In the genomic region with DNA sequence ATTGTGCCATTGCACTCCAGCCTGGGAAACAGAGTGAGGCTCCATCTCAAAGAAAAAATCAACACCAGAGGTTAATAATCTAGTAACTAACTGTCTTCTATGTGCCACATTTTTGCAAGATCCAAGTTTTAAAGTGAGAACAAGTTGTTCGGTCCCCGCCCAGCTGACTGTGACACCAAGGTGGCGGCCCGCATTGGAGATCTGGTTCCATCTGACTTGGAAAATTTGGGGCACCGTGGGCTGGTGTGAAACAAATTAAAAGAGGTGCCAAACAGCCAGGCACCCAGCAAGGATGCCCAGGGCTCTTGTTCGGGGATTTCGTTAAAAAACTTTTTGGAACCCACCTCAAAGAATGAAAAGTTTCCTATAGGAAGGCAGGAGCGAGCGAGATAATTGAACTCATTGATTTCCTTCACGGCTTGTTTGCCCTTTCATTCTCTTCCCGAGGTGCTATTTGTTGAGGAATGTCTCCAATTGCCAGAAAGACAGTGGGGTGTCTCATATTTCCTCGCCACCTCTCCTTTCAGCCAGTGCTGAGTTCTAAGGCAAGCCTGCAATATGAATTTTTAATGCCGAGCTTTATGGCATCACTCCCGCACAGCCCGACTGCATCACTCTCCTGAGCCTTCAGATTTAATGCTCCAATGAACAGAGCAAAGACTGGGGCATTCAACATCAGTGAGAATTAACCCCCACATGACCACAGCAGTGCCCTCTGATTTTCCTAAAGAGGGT, we compare ENCODE assay signal across 16 cellular contexts.
DNase-seq lines count a peak whose midpoint lies in the region; ATAC-seq and TF ChIP-seq lines count a peak whose summit lies in the region.
"Had no signal": no experiment of that assay in that cellular context is flagged by ENCODE, and none has a peak within 500 bp of the region (broad histone marks: within the 10 kb centered on the region; RNA-seq: fewer than 3 reads in every experiment).

No MANE protein-coding gene starts in this region.

- H2BK20ac ChIP-seq in H9 (ENCODE audit: low read depth, low read length, poor library complexity, severe bottlenecking), result no peak overlapping the region

- H3K9me3 ChIP-seq in H9 (ENCODE audit: control insufficient read depth, low read depth, low read length) (no peaks in the 10 kb centered on the region), spleen (no peaks in the 10 kb centered on the region)
- H3K9me3 ChIP-seq: left ventricle myocardium inferior, thyroid gland had no signal

- POLR2A ChIA-PET in RWPE1 (lab: Yijun Ruan, JAX; ENCODE audit: low non-redundant PET), result no interaction called here

- no peak overlapping the region for H3K23ac ChIP-seq in H9 (ENCODE audit: insufficient read length, low read depth, low read length)

- no peak overlapping the region for H3K14ac ChIP-seq in H9 (ENCODE audit: insufficient read depth, low read length)

- H3K56ac ChIP-seq in H9 (ENCODE audit: insufficient read length, low read depth, low read length), result no peak overlapping the region

- ATAC-seq in GM19035 (IDR thresholded peaks at IDR 0.05; ENCODE audit: unreplicated experiment) (no peak), HG03196 (IDR thresholded peaks at IDR 0.05; ENCODE audit: unreplicated experiment) (no peak)
- ATAC-seq: sciatic nerve had no signal

- no peak overlapping the region for H2AK5ac ChIP-seq in H9 (ENCODE audit: insufficient read length, low read length)

- no peak overlapping the region for H3K4me2 ChIP-seq in H9 (ENCODE audit: insufficient read depth, insufficient read length, low read length)

- no peak overlapping the region for H2BK15ac ChIP-seq in H9 (ENCODE audit: low read depth, low read length)

- no peaks in the 10 kb centered on the region for H3K27me3 ChIP-seq in H9 (ENCODE audit: insufficient read depth, low read length)
- no peaks in the 10 kb centered on the region for H3K27me3 ChIP-seq in spleen (replicated peaks in 1 of 7)
- H3K27me3 ChIP-seq: thyroid gland had no signal

- H4K5ac ChIP-seq in H9 (ENCODE audit: insufficient read length, low read depth, low read length), result no peak overlapping the region

- H3K9ac ChIP-seq in H9 (ENCODE audit: extremely low read depth, insufficient read length, low read length), result no peak overlapping the region

- CTCF ChIA-PET in RWPE1 (lab: Yijun Ruan, JAX), result interaction anchor here (0.6 kb wide), 1 partner anchor 33 kb away, joined by 3 read pairs; no protein-coding TSS in a partner anchor

- TF ChIP-seq POLR2A in spleen (IDR thresholded peaks at IDR 0.05), result no peak

- H2BK12ac ChIP-seq in H9 (ENCODE audit: insufficient read length, low read depth, low read length), result no peak overlapping the region

- H3K27me3 Mint-ChIP-seq in H9 (ENCODE audit: low read depth) (peaks cover 2% of the 10 kb centered on the region; the same call in 1 of the 2 replicates), glutamatergic neuron (ENCODE audit: unreplicated experiment) (peaks cover 2% of the 10 kb centered on the region), progenitor cell of endocrine pancreas (no peaks in the 10 kb centered on the region)
- H3K27me3 Mint-ChIP-seq: activated naive CD8-positive, alpha-beta T cell treated with anti-CD3 and anti-CD28 coated beads for 36 hours; B cell had no signal

- H3K4me3 ChIP-seq in spleen, result no peak overlapping the region
- H3K4me3 ChIP-seq: left ventricle myocardium inferior, thyroid gland had no signal

- peak overlapping the region in 2 of 3 experiments; percentile 77 to 89; a peak in 3 of 7 replicates for H3K27ac Mint-ChIP-seq in H9
- H3K27ac Mint-ChIP-seq in glutamatergic neuron (ENCODE audit: unreplicated experiment), result peak overlapping the region; percentile 72
- no peak overlapping the region for H3K27ac Mint-ChIP-seq in progenitor cell of endocrine pancreas
- H3K27ac Mint-ChIP-seq: activated naive CD8-positive, alpha-beta T cell treated with anti-CD3 and anti-CD28 coated beads for 36 hours; B cell had no signal

- H3K27ac ChIP-seq in H9 (ENCODE audit: insufficient read length, low read depth, low read length), result no peak overlapping the region
- H3K27ac ChIP-seq in RWPE1, result peak overlapping the region; percentile 6; the same call in 1 of the 2 replicates
- no peak overlapping the region for H3K27ac ChIP-seq in spleen
- H3K27ac ChIP-seq: left ventricle myocardium inferior, thyroid gland had no signal

- H3K79me1 ChIP-seq in H9 (ENCODE audit: insufficient read depth, low read depth, low read length, poor library complexity, severe bottlenecking), result no peaks in the 10 kb centered on the region

- intact Hi-C loops in spleen (cut with DNase I; ENCODE audit: low total_unique reads), result no loop called here

- no peak for DNase-seq in H9
- no peak for DNase-seq in RWPE1 (ENCODE audit: low spot score)
- DNase-seq in glutamatergic neuron, result no peak
- DNase-seq in spleen, result peak; percentile 30
- no peak for DNase-seq in progenitor cell of endocrine pancreas (ENCODE audit: low spot score, unreplicated experiment)
- DNase-seq: activated naive CD8-positive, alpha-beta T cell treated with anti-CD3 and anti-CD28 coated beads for 36 hours; Calu3; erythroblast; left ventricle myocardium inferior; NCI-H1694; stimulated activated naive CD4-positive, alpha-beta T cell had no signal

- H3K4me3 Mint-ChIP-seq in H9 (no peak overlapping the region), glutamatergic neuron (ENCODE audit: unreplicated experiment) (no peak overlapping the region), progenitor cell of endocrine pancreas (ENCODE audit: low read depth) (no peak overlapping the region)
- H3K4me3 Mint-ChIP-seq: activated naive CD8-positive, alpha-beta T cell treated with anti-CD3 and anti-CD28 coated beads for 36 hours; B cell had no signal

- H4K91ac ChIP-seq in H9 (ENCODE audit: insufficient read length, low read depth, low read length), result no peak overlapping the region

- no peaks in the 10 kb centered on the region for H4K20me1 ChIP-seq in H9 (ENCODE audit: control insufficient read depth, insufficient read depth, insufficient read length)

- no peaks in the 10 kb centered on the region for H3K4me1 ChIP-seq in H9 (ENCODE audit: insufficient read depth, low read length)
- peaks cover 0 to 11% (median 0%) of the 10 kb centered on the region in 6 donors for H3K4me1 ChIP-seq in spleen
- H3K4me1 ChIP-seq: left ventricle myocardium inferior had no signal

- H4K8ac ChIP-seq in H9 (replicated peaks; ENCODE audit: insufficient read length, low read depth, low read length), result no peak overlapping the region

- no peak overlapping the region for H2BK5ac ChIP-seq in H9 (ENCODE audit: insufficient read length, low read length)

- H2AFZ ChIP-seq in H9 (ENCODE audit: low read length), result no peak overlapping the region

- WGBS in H9 (ENCODE audit: extremely low coverage, insufficient read length, low lambda C conversion rate), result no CpG with 5 or more reads among the region's 15 CpGs
- WGBS in spleen, 5 donors, result 89 to 95% (median 90%) methylated on average over 15 of the region's 15 CpGs

- H3T11ph ChIP-seq in H9 (ENCODE audit: low read length), result no peak overlapping the region

- no peak overlapping the region for H3K18ac ChIP-seq in H9 (ENCODE audit: insufficient read length, low read depth, low read length)

- no peaks in the 10 kb centered on the region for H3K79me2 ChIP-seq in H9 (ENCODE audit: insufficient read depth, low read length)

- H3K36me3 ChIP-seq in spleen, result peaks cover 0 to 55% (median 2%) of the 10 kb centered on the region in 6 donors
- H3K36me3 ChIP-seq: left ventricle myocardium inferior, thyroid gland had no signal

- no peak overlapping the region for H3K4ac ChIP-seq in H9 (ENCODE audit: low read depth, low read length)

- H3K4me1 Mint-ChIP-seq in H9 (peaks cover 10 to 18% of the 10 kb centered on the region in 2 experiments), glutamatergic neuron (ENCODE audit: low read depth, unreplicated experiment) (peaks cover 7% of the 10 kb centered on the region), progenitor cell of endocrine pancreas (ENCODE audit: low read depth) (peaks cover 6% of the 10 kb centered on the region)
- H3K4me1 Mint-ChIP-seq: activated naive CD8-positive, alpha-beta T cell treated with anti-CD3 and anti-CD28 coated beads for 36 hours had no signal

- TF ChIP-seq CTCF in H9 (conservative IDR thresholded peaks at IDR 0.05) (no peak), RWPE1 (conservative IDR thresholded peaks at IDR 0.05; ENCODE audit: low read depth) (no peak), glutamatergic neuron (IDR thresholded peaks at IDR 0.05; ENCODE audit: partially characterized antibody, unreplicated experiment) (no peak), spleen (IDR thresholded peaks at IDR 0.05 in 8 of 11, conservative IDR thresholded peaks at IDR 0.05 in 3 of 11) (no peak), progenitor cell of endocrine pancreas (IDR thresholded peaks at IDR 0.05; ENCODE audit: unreplicated experiment) (no peak)

- no peak overlapping the region for H2BK120ac ChIP-seq in H9 (ENCODE audit: low read depth, low read length, poor library complexity, severe bottlenecking)

- H3K36me3 Mint-ChIP-seq in H9 (ENCODE audit: insufficient read depth in 1 of 3, low read depth in 3 of 3) (peaks cover 18 to 43% (median 26%) of the 10 kb centered on the region in 3 experiments), glutamatergic neuron (ENCODE audit: unreplicated experiment) (no peaks in the 10 kb centered on the region), progenitor cell of endocrine pancreas (ENCODE audit: insufficient read depth) (peaks cover 21% of the 10 kb centered on the region)

- H3K9me3 Mint-ChIP-seq in H9 (peaks cover 5 to 6% of the 10 kb centered on the region in 2 experiments; a peak in 2 of 5 replicates), glutamatergic neuron (ENCODE audit: unreplicated experiment) (peaks cover 2% of the 10 kb centered on the region), progenitor cell of endocrine pancreas (ENCODE audit: low read depth) (no peaks in the 10 kb centered on the region)
- H3K9me3 Mint-ChIP-seq: activated naive CD8-positive, alpha-beta T cell treated with anti-CD3 and anti-CD28 coated beads for 36 hours had no signal

- no peaks in the 10 kb centered on the region for H3K23me2 ChIP-seq in H9 (ENCODE audit: insufficient read length, low read depth, low read length, poor library complexity, severe bottlenecking)
